1 cellular context compared by ENCODE assay signal in the genomic region with DNA sequence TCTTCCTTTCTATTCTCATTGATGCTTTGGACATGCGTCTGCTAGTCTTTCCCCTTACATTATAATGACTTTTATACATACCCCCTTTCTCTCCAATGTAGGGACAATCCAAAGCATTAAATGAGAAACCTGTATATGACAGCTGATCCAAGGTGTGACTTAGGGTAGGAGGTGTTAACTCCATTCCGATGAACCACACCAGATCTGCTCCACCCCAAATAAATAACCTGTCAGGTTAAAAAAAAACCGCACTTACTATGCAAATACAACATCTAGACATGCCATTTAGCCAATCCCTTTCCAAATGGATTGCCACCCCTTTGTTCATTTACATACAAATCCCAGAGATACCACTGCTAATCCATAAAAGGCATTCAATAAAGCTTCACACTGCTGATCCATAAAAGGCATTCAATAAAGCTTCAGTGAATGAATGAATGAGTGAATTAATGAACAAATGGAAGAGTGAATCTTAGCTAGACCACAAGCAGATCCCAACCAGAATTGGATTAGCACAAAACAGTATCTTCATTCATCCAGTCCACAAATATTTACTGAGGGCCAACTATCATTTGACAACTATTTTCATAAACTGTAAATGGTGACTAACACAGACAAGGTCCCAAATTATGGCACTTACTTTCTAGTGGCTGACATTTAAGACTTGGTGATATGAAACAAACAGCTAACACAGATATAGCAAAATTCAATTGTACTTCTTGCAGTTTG.
TF ChIP-seq lines count a peak whose summit lies in the region.

No MANE protein-coding gene starts in this region.

TF ChIP-seq in A549, 52 proteins besides CTCF, POLR2A, EP300 and RAD21 (continued from another document):
- TF ChIP-seq, protein P1, sequence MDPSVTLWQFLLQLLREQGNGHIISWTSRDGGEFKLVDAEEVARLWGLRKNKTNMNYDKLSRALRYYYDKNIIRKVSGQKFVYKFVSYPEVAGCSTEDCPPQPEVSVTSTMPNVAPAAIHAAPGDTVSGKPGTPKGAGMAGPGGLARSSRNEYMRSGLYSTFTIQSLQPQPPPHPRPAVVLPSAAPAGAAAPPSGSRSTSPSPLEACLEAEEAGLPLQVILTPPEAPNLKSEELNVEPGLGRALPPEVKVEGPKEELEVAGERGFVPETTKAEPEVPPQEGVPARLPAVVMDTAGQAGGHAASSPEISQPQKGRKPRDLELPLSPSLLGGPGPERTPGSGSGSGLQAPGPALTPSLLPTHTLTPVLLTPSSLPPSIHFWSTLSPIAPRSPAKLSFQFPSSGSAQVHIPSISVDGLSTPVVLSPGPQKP (IDR thresholded peaks at IDR 0.05; ENCODE audit: low read depth, low read length) = no peak
- TF ChIP-seq EHF (CRISPR knock-in tag; IDR thresholded peaks at IDR 0.05) (no peak), CEBPB (IDR thresholded peaks at IDR 0.05) (no peak)
- TF ChIP-seq, protein P2, sequence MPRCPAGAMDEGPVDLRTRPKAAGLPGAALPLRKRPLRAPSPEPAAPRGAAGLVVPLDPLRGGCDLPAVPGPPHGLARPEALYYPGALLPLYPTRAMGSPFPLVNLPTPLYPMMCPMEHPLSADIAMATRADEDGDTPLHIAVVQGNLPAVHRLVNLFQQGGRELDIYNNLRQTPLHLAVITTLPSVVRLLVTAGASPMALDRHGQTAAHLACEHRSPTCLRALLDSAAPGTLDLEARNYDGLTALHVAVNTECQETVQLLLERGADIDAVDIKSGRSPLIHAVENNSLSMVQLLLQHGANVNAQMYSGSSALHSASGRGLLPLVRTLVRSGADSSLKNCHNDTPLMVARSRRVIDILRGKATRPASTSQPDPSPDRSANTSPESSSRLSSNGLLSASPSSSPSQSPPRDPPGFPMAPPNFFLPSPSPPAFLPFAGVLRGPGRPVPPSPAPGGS (IDR thresholded peaks at IDR 0.05) = no peak
